1 cellular context compared by ENCODE assay signal in the genomic region with DNA sequence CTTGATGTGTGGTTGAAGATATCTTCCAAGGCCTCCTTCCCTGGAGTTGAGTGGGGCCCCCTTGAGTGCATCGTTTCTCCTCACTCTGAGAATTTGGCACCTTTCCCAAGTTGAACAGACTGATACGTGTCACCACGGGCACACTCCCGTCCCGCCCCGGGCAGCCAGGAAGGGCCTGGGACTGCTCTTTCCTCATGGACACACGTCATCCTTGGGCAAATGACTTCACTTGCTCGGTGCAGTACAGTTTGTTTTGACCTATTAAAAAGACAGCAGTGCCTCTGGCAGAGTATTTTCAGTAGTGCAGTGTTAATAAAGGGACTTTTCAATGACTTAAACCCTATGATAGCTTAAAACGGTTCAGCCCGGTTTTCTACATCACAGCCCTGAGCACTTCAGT.
TF ChIP-seq lines count a peak whose summit lies in the region.

No MANE protein-coding gene starts in this region.

TF ChIP-seq in HepG2, 621 proteins besides CTCF, POLR2A, EP300 and RAD21:
- TF ChIP-seq ETS1 (CRISPR knock-in tag; IDR thresholded peaks at IDR 0.05) (no peak), JUN (CRISPR knock-in tag; IDR thresholded peaks at IDR 0.05) (no peak), PLSCR1 (CRISPR knock-in tag; IDR thresholded peaks at IDR 0.05; ENCODE audit: borderline replicate concordance) (no peak), ZNF142 (CRISPR knock-in tag; IDR thresholded peaks at IDR 0.05) (no peak), HDAC2 (CRISPR knock-in tag; IDR thresholded peaks at IDR 0.05) (no peak), HNRNPL (IDR thresholded peaks at IDR 0.05; ENCODE audit: low read depth, low read length) (no peak), ZNF672 (CRISPR knock-in tag; IDR thresholded peaks at IDR 0.05) (no peak)
- TF ChIP-seq, protein P1, sequence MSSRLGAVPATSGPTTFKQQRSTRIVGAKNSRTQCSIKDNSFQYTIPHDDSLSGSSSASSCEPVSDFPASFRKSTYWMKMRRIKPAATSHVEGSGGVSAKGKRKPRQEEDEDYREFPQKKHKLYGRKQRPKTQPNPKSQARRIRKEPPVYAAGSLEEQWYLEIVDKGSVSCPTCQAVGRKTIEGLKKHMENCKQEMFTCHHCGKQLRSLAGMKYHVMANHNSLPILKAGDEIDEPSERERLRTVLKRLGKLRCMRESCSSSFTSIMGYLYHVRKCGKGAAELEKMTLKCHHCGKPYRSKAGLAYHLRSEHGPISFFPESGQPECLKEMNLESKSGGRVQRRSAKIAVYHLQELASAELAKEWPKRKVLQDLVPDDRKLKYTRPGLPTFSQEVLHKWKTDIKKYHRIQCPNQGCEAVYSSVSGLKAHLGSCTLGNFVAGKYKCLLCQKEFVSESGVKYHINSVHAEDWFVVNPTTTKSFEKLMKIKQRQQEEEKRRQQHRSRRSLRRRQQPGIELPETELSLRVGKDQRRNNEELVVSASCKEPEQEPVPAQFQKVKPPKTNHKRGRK (CRISPR knock-in tag; IDR thresholded peaks at IDR 0.05): no peak
TF ChIP-seq in HepG2: peak in this region for 0.
